13 cellular contexts compared by ENCODE assay signal in the genomic region with DNA sequence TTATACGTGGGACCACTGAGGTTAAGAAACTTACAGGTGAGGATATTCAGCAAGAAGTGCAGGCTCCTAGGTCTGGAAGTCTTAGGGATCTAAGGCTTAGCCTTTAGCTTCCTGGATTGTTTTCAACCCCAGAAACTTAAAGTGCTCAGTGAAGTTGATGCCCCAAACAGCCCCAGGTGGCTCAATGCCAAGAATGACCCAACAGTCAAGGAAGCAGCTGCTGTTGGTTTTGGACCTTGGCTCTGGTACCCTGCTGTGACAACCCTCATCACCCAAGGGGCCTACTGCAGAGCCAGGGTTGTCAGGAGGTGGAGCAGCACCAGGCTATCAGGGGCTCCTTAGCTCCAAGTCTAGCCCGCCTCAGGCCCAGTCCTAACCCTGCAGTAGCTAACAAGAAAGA. TPM values are rescaled to one million over a fixed set of nuclear protein-coding genes. Genes with fewer than 3 reads are reported as not detected.
A peak's percentile ranks its signal among the peaks of the same experiment; 100 is the strongest.
DNase-seq lines count a peak whose midpoint lies in the region; ATAC-seq and TF ChIP-seq lines count a peak whose summit lies in the region.
"Had no signal": no experiment of that assay in that cellular context is flagged by ENCODE, and none has a peak within 500 bp of the region (broad histone marks: within the 10 kb centered on the region; RNA-seq: fewer than 3 reads in every experiment).

No MANE protein-coding gene starts in this region.

- POLR2A ChIA-PET in activated CD4-positive, alpha-beta T cell treated with anti-CD3 and anti-CD28 coated beads for 36 hours (lab: Charles Lee), result interaction anchor here (1.1 to 5.3 kb wide), 2 partner anchors 17 to 36 kb away, joined by 6 to 69 read pairs; no protein-coding TSS in a partner anchor
- POLR2A ChIA-PET in RWPE1 (lab: Yijun Ruan, JAX; ENCODE audit: low non-redundant PET), result no interaction called here

- no peaks in the 10 kb centered on the region for H3K9me3 Mint-ChIP-seq in activated CD4-positive, alpha-beta T cell treated with anti-CD3 and anti-CD28 coated beads for 36 hours (ENCODE audit: low read depth)
- H3K9me3 Mint-ChIP-seq: nephron progenitor cell had no signal

- H3K27me3 ChIP-seq in psoas muscle (ENCODE audit: insufficient read depth in 3 of 3, low read length in 2 of 3) (no peaks in the 10 kb centered on the region), left ventricle myocardium inferior (ENCODE audit: low read depth) (no peaks in the 10 kb centered on the region), thyroid gland (no peaks in the 10 kb centered on the region)
- H3K27me3 ChIP-seq: ascending aorta, heart left ventricle had no signal

- TF ChIP-seq CTCF in RWPE1 (conservative IDR thresholded peaks at IDR 0.05; ENCODE audit: low read depth), result no peak
- no peak for TF ChIP-seq CTCF in psoas muscle (IDR thresholded peaks at IDR 0.05)
- TF ChIP-seq CTCF in left ventricle myocardium inferior (IDR thresholded peaks at IDR 0.05; ENCODE audit: borderline replicate concordance), result no peak
- no peak for TF ChIP-seq CTCF in thyroid gland (IDR thresholded peaks at IDR 0.05)

- TF ChIP-seq POLR2A in thyroid gland (IDR thresholded peaks at IDR 0.05), result no peak

- intact Hi-C loops in activated CD4-positive, alpha-beta T cell treated with anti-CD3 and anti-CD28 coated beads for 36 hours (cut with DNase I, micrococcal nuclease), result loop anchor here in 1 of 2 experiments (5.0 kb wide), 1 partner anchor 79 kb away; no protein-coding TSS in a partner anchor
- intact Hi-C loops in psoas muscle (cut with DNase I), result loop anchor here in 1 of 2 donors (5.0 kb wide), 1 partner anchor 84 kb away; no protein-coding TSS in a partner anchor
- intact Hi-C loops in left ventricle myocardium inferior (cut with micrococcal nuclease), result no loop called here
- intact Hi-C loops in thyroid gland (cut with DNase I), result no loop called here

- H3K36me3 Mint-ChIP-seq in activated CD4-positive, alpha-beta T cell treated with anti-CD3 and anti-CD28 coated beads for 36 hours (ENCODE audit: low read depth), result peaks cover 78% of the 10 kb centered on the region

- peak; percentile 5 for ATAC-seq in activated CD4-positive, alpha-beta T cell treated with anti-CD3 and anti-CD28 coated beads for 36 hours
- peak; percentile 23 for ATAC-seq in HG02759 (IDR thresholded peaks at IDR 0.05; ENCODE audit: unreplicated experiment)
- ATAC-seq in psoas muscle, result no peak
- ATAC-seq: heart left ventricle had no signal

- no peak for DNase-seq in activated CD4-positive, alpha-beta T cell treated with anti-CD3 and anti-CD28 coated beads for 36 hours
- DNase-seq in activated CD4-positive, alpha-beta T cell treated with anti-CD3 and anti-CD28 coated beads for 4 hours, result no peak
- DNase-seq in RWPE1 (ENCODE audit: low spot score), result no peak
- peak; percentile 36 to 39 for DNase-seq in psoas muscle
- no peak for DNase-seq in UCSD-AML1 (lab: John Stamatoyannopoulos, UW; ENCODE audit: unreplicated experiment)
- DNase-seq in left ventricle myocardium inferior, result no peak
- no peak for DNase-seq in thyroid gland
- DNase-seq: heart left ventricle, NCI-H345, nephron progenitor cell had no signal

- CTCF ChIA-PET in activated CD4-positive, alpha-beta T cell treated with anti-CD3 and anti-CD28 coated beads for 36 hours (lab: Charles Lee), result interaction anchor here (0.6 to 2.2 kb wide), 15 partner anchors 11 to 295 kb away, joined by 3 to 24 read pairs (median 3); partner anchors contain the start of gene VDR
- CTCF ChIA-PET in RWPE1 (lab: Yijun Ruan, JAX), result no interaction called here

- H3K36me3 ChIP-seq in psoas muscle (ENCODE audit: insufficient read depth in 1 of 2, low read depth in 1 of 2), result no peaks in the 10 kb centered on the region
- no peaks in the 10 kb centered on the region for H3K36me3 ChIP-seq in left ventricle myocardium inferior
- no peaks in the 10 kb centered on the region for H3K36me3 ChIP-seq in thyroid gland
- H3K36me3 ChIP-seq: ascending aorta had no signal

- peak overlapping the region; percentile 3 for H3K4me3 Mint-ChIP-seq in activated CD4-positive, alpha-beta T cell treated with anti-CD3 and anti-CD28 coated beads for 36 hours
- H3K4me3 Mint-ChIP-seq: nephron progenitor cell had no signal

- H3K27me3 Mint-ChIP-seq in activated CD4-positive, alpha-beta T cell treated with anti-CD3 and anti-CD28 coated beads for 36 hours, result no peaks in the 10 kb centered on the region

- peaks cover 18% of the 10 kb centered on the region for H3K4me1 ChIP-seq in psoas muscle
- peaks cover 16% of the 10 kb centered on the region for H3K4me1 ChIP-seq in left ventricle myocardium inferior
- H3K4me1 ChIP-seq in thyroid gland, result peaks cover 7 to 16% of the 10 kb centered on the region in 2 donors
- H3K4me1 ChIP-seq: A549 had no signal

- peak overlapping the region; percentile 90 for H3K27ac Mint-ChIP-seq in activated CD4-positive, alpha-beta T cell treated with anti-CD3 and anti-CD28 coated beads for 36 hours
- H3K27ac Mint-ChIP-seq: nephron progenitor cell had no signal

- 73 to 80% (median 76%) methylated on average over 2 of the region's 2 CpGs for WGBS in psoas muscle, 3 donors
- WGBS in thyroid gland, 2 donors, result 79 to 83% methylated on average over 2 of the region's 2 CpGs

- H3K4me3 ChIP-seq in psoas muscle (no peak overlapping the region), left ventricle myocardium inferior (no peak overlapping the region), thyroid gland (replicated peaks in 1 of 3) (no peak overlapping the region)
- H3K4me3 ChIP-seq: A549, ascending aorta, heart left ventricle had no signal

- peak overlapping the region; percentile 63 for H3K27ac ChIP-seq in RWPE1
- no peak overlapping the region for H3K27ac ChIP-seq in psoas muscle
- no peak overlapping the region for H3K27ac ChIP-seq in left ventricle myocardium inferior (replicated peaks)
- no peak overlapping the region for H3K27ac ChIP-seq in thyroid gland
- H3K27ac ChIP-seq: A549 had no signal

- H3K9me3 ChIP-seq in psoas muscle (no peaks in the 10 kb centered on the region), left ventricle myocardium inferior (replicated peaks) (no peaks in the 10 kb centered on the region), thyroid gland (no peaks in the 10 kb centered on the region)
- H3K9me3 ChIP-seq: A549, ascending aorta, heart left ventricle had no signal

- H3K4me1 Mint-ChIP-seq in activated CD4-positive, alpha-beta T cell treated with anti-CD3 and anti-CD28 coated beads for 36 hours, result peaks cover 72% of the 10 kb centered on the region

RNA-seq across cellular contexts. Expression of gene VDR, which starts 36.8 kb away (rescaled TPM):
- 100 to 1,000 TPM; 108 to 124 TPM for total RNA-seq in activated CD4-positive, alpha-beta T cell treated with anti-CD3 and anti-CD28 coated beads for 36 hours
- total RNA-seq in psoas muscle, result 1 to 10 TPM; 2.5 to 6.1 (median 4.5) TPM
- polyA plus RNA-seq in psoas muscle, result 1 to 10 TPM in 1 of 3 donors, under 1 TPM in 2; 0.62 to 3.0 (median 0.74) TPM
- 0.33 TPM for total RNA-seq in left ventricle myocardium inferior
- 1 to 10 TPM; 3.5 to 5.2 (median 3.9) TPM for total RNA-seq in thyroid gland

RNA-seq across cellular contexts. Expression of gene HDAC7, which starts 48.3 kb away (rescaled TPM):
- total RNA-seq in activated CD4-positive, alpha-beta T cell treated with anti-CD3 and anti-CD28 coated beads for 36 hours, result 100 to 1,000 TPM; 331 to 385 TPM
- total RNA-seq in psoas muscle, result 10 to 100 TPM; 21.4 to 27.8 (median 23.5) TPM
- polyA plus RNA-seq in psoas muscle, result 10 to 100 TPM; 11.0 to 25.2 (median 13.6) TPM
- total RNA-seq in left ventricle myocardium inferior, result 47.1 TPM
- total RNA-seq in thyroid gland, result 10 to 100 TPM; 44.5 to 61.9 (median 52.6) TPM

Comparison
In these comparisons a context has a peak if more than half of its experiments do, and no peak if none do; other contexts are left out.
1. ATAC-seq: peak in activated CD4-positive, alpha-beta T cell treated with anti-CD3 and anti-CD28 coated beads for 36 hours (single experiment) and HG02759 (single experiment); none in psoas muscle (0 of 4).
2. DNase-seq: peak in psoas muscle (2 of 2); none in activated CD4-positive, alpha-beta T cell treated with anti-CD3 and anti-CD28 coated beads for 36 hours (single experiment), activated CD4-positive, alpha-beta T cell treated with anti-CD3 and anti-CD28 coated beads for 4 hours (0 of 2), RWPE1 (single experiment), UCSD-AML1 (single experiment), left ventricle myocardium inferior (single experiment) and thyroid gland (0 of 2).
3. RNA of gene VDR, which starts 36.8 kb away (total RNA-seq): 108 to 124 TPM in activated CD4-positive, alpha-beta T cell treated with anti-CD3 and anti-CD28 coated beads for 36 hours; 2.5 to 6.1 TPM in psoas muscle, 3.5 to 5.2 TPM in thyroid gland and 0.33 TPM in left ventricle myocardium inferior (single experiment); every median in the first group is over 10 times any median in the second.